ENCODE assay signal across 1 cellular context in genomic region chr20:9166153-9166780, GRCh38.
TF ChIP-seq lines count a peak whose summit lies in the region.

No MANE protein-coding gene starts in this region.

TF ChIP-seq in H1, 55 proteins besides CTCF, POLR2A, EP300 and RAD21 (continued from another document):
- no peak for TF ChIP-seq CHD7 (IDR thresholded peaks at IDR 0.05; ENCODE audit: insufficient replicate concordance, low read length)
- no peak for TF ChIP-seq SP1 (IDR thresholded peaks at IDR 0.05; ENCODE audit: low read depth, low read length)
- TF ChIP-seq GABPA (IDR thresholded peaks at IDR 0.05; ENCODE audit: borderline replicate concordance, insufficient read depth, low read length) = no peak
- no peak for TF ChIP-seq RNF2 (IDR thresholded peaks at IDR 0.05; ENCODE audit: borderline replicate concordance, low read depth, low read length, missing control alignments, poor library complexity, severe bottlenecking)
- no peak for TF ChIP-seq MAX (IDR thresholded peaks at IDR 0.05)
- TF ChIP-seq POLR2AphosphoS5 (IDR thresholded peaks at IDR 0.05; ENCODE audit: low read depth, low read length) = no peak
TF ChIP-seq in H1: peak in this region for 0.
